In genomic region chr1:176905648-176906047, GRCh38 we compare ENCODE assay signal across 26 cellular contexts.
"Had no signal": no experiment of that assay in that cellular context is flagged by ENCODE, and none has a peak within 500 bp of the region (broad histone marks: within the 10 kb centered on the region; RNA-seq: fewer than 3 reads in every experiment).

No MANE protein-coding gene starts in this region.

- H3K9me3 ChIP-seq: neutrophil, pancreas, prostate gland, right lobe of liver, sigmoid colon, stomach, thoracic aorta, thyroid gland, tibial nerve, upper lobe of left lung, vagina had no signal

- H3K27ac ChIP-seq: neutrophil, pancreas, prostate gland, right lobe of liver, sigmoid colon, stomach, thoracic aorta, thyroid gland, tibial nerve, upper lobe of left lung, vagina had no signal

- H3K4me1 ChIP-seq: pancreas, prostate gland, right lobe of liver, sigmoid colon, thyroid gland, tibial nerve, upper lobe of left lung, vagina had no signal

- H3K4me3 Mint-ChIP-seq: natural killer cell treated with Interleukin-12 subunit alpha and Interleukin-12 subunit beta and Interleukin-15 and Interleukin-18, amount 100 ng/mL, for 72 hours; nephron progenitor cell; neural crest cell; stimulated activated effector memory CD8-positive, alpha-beta T cell treated with anti-CD3 and anti-CD28 coated beads, Interleukin-12 subunit alpha, Interleukin-12 subunit beta, amount 100 ng/mL, for 72 hours; stimulated activated naive B cell treated with anti-CD40 and anti-IgM and Interleukin-4, amounts not matched to agents 10 μg/mL and 1 μg/mL and 100 μg/mL, for 72 hours; stimulated activated naive CD8-positive, alpha-beta T cell treated with anti-CD3 and anti-CD28 coated beads, Interleukin-15, Interleukin-2, amounts not matched to agents 100 ng/mL and 50 ng/mL, for 24 hours had no signal

- H3K36me3 Mint-ChIP-seq: natural killer cell treated with Interleukin-12 subunit alpha and Interleukin-12 subunit beta and Interleukin-15 and Interleukin-18, amount 100 ng/mL, for 72 hours; stimulated activated effector memory CD8-positive, alpha-beta T cell treated with anti-CD3 and anti-CD28 coated beads, Interleukin-12 subunit alpha, Interleukin-12 subunit beta, amount 100 ng/mL, for 72 hours; stimulated activated naive B cell treated with anti-CD40 and anti-IgM and Interleukin-4, amounts not matched to agents 10 μg/mL and 1 μg/mL and 100 μg/mL, for 72 hours had no signal

- DNase-seq: nephron progenitor cell; nucleus accumbens; pancreas; right cardiac atrium; right lobe of liver; sigmoid colon; small intestine; stimulated activated CD4-positive, alpha-beta T cell treated with anti-CD3 and anti-CD28 coated beads, Interleukin-15, amount 100 ng/mL, for 24 hours; stimulated activated CD4-positive, alpha-beta T cell treated with anti-CD3 and anti-CD28 coated beads, Interleukin-2, amount 100 ng/mL, for 24 hours; stimulated activated CD4-positive, alpha-beta T cell treated with anti-CD3 and anti-CD28 coated beads, Interleukin-2, amount 100 ng/mL, for 48 hours; stimulated activated CD4-positive, alpha-beta T cell treated with anti-CD3 and anti-CD28 coated beads, Interleukin-4, amount 100 ng/mL, for 24 hours; stimulated activated naive B cell treated with anti-CD40 and anti-IgM and Interleukin-4, amounts not matched to agents 10 μg/mL and 1 μg/mL and 100 μg/mL, for 72 hours; stimulated activated naive CD4-positive, alpha-beta T cell treated with Interleukin-2 at 50 U/mL for 16 hours; stomach; thyroid gland; trophoblast cell; upper lobe of left lung had no signal

- ATAC-seq: natural killer cell treated with Interleukin-12 subunit alpha and Interleukin-12 subunit beta and Interleukin-15 and Interleukin-18, amount 100 ng/mL, for 72 hours; pancreas; right cardiac atrium; right lobe of liver; stimulated activated effector memory CD8-positive, alpha-beta T cell treated with anti-CD3 and anti-CD28 coated beads, Interleukin-12 subunit alpha, Interleukin-12 subunit beta, amount 100 ng/mL, for 72 hours; stimulated activated naive B cell treated with anti-CD40 and anti-IgM and Interleukin-4, amounts not matched to agents 10 μg/mL and 1 μg/mL and 100 μg/mL, for 72 hours had no signal

- H3K27ac Mint-ChIP-seq: natural killer cell treated with Interleukin-12 subunit alpha and Interleukin-12 subunit beta and Interleukin-15 and Interleukin-18, amount 100 ng/mL, for 72 hours; nephron progenitor cell; stimulated activated effector memory CD8-positive, alpha-beta T cell treated with anti-CD3 and anti-CD28 coated beads, Interleukin-12 subunit alpha, Interleukin-12 subunit beta, amount 100 ng/mL, for 72 hours; stimulated activated naive B cell treated with anti-CD40 and anti-IgM and Interleukin-4, amounts not matched to agents 10 μg/mL and 1 μg/mL and 100 μg/mL, for 72 hours; stimulated activated naive CD8-positive, alpha-beta T cell treated with anti-CD3 and anti-CD28 coated beads, Interleukin-15, Interleukin-2, amounts not matched to agents 100 ng/mL and 50 ng/mL, for 24 hours had no signal

- H3K4me3 ChIP-seq: pancreas, prostate gland, right lobe of liver, sigmoid colon, stomach, thoracic aorta, thyroid gland, tibial nerve, upper lobe of left lung, vagina had no signal

- H3K9me3 Mint-ChIP-seq: natural killer cell treated with Interleukin-12 subunit alpha and Interleukin-12 subunit beta and Interleukin-15 and Interleukin-18, amount 100 ng/mL, for 72 hours; nephron progenitor cell; neural crest cell; stimulated activated naive B cell treated with anti-CD40 and anti-IgM and Interleukin-4, amounts not matched to agents 10 μg/mL and 1 μg/mL and 100 μg/mL, for 72 hours had no signal

- H3K27me3 ChIP-seq: neutrophil, pancreas, right lobe of liver, thyroid gland, upper lobe of left lung, vagina had no signal

- H3K4me1 Mint-ChIP-seq: stimulated activated effector memory CD8-positive, alpha-beta T cell treated with anti-CD3 and anti-CD28 coated beads, Interleukin-12 subunit alpha, Interleukin-12 subunit beta, amount 100 ng/mL, for 72 hours; stimulated activated naive B cell treated with anti-CD40 and anti-IgM and Interleukin-4, amounts not matched to agents 10 μg/mL and 1 μg/mL and 100 μg/mL, for 72 hours had no signal

- H3K36me3 ChIP-seq: neutrophil, pancreas, prostate gland, right lobe of liver, sigmoid colon, stomach, thoracic aorta, thyroid gland, tibial nerve, upper lobe of left lung, vagina had no signal
